In the genomic region with DNA sequence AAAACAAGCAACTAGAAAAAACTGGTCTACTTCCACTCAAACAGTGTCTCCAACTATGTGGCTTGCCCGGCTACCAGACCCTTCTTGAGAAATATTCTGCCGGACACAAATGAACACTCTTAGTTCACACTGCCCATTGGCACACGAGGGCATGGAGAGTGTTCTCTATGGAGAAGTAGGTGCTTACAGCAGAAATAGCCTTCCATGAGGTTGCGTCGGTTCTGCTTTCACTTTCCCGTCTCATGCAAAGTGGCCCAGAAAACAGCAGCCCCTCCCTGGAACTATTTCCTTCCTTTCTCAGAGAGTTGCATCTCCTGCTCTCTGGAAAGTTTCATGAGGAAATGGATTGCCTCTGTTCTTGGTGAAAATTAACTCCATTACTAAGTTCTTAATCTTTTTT, we compare ENCODE assay signal across 1 cellular context.
TF ChIP-seq lines count a peak whose summit lies in the region.

No MANE protein-coding gene starts in this region.

TF ChIP-seq in SK-N-SH, 30 proteins besides CTCF, POLR2A, EP300 and RAD21:
- TF ChIP-seq, protein P1, sequence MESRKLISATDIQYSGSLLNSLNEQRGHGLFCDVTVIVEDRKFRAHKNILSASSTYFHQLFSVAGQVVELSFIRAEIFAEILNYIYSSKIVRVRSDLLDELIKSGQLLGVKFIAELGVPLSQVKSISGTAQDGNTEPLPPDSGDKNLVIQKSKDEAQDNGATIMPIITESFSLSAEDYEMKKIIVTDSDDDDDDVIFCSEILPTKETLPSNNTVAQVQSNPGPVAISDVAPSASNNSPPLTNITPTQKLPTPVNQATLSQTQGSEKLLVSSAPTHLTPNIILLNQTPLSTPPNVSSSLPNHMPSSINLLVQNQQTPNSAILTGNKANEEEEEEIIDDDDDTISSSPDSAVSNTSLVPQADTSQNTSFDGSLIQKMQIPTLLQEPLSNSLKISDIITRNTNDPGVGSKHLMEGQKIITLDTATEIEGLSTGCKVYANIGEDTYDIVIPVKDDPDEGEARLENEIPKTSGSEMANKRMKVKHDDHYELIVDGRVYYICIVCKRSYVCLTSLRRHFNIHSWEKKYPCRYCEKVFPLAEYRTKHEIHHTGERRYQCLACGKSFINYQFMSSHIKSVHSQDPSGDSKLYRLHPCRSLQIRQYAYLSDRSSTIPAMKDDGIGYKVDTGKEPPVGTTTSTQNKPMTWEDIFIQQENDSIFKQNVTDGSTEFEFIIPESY (IDR thresholded peaks at IDR 0.05; ENCODE audit: borderline replicate concordance, low read depth) = no peak
- TF ChIP-seq RFX5 (IDR thresholded peaks at IDR 0.05; ENCODE audit: low read length) = no peak
- TF ChIP-seq JUND (IDR thresholded peaks at IDR 0.05) = no peak
- TF ChIP-seq RCOR1 (IDR thresholded peaks at IDR 0.05; ENCODE audit: low read length) = no peak
- TF ChIP-seq NRF1 (IDR thresholded peaks at IDR 0.05; ENCODE audit: low read depth, low read length) = no peak
- no peak for TF ChIP-seq MXI1 (IDR thresholded peaks at IDR 0.05; ENCODE audit: low read depth, low read length)
- no peak for TF ChIP-seq NFIC (IDR thresholded peaks at IDR 0.05; ENCODE audit: borderline replicate concordance)
- no peak for TF ChIP-seq GABPA (IDR thresholded peaks at IDR 0.05; ENCODE audit: low read depth)
- TF ChIP-seq, protein P2, sequence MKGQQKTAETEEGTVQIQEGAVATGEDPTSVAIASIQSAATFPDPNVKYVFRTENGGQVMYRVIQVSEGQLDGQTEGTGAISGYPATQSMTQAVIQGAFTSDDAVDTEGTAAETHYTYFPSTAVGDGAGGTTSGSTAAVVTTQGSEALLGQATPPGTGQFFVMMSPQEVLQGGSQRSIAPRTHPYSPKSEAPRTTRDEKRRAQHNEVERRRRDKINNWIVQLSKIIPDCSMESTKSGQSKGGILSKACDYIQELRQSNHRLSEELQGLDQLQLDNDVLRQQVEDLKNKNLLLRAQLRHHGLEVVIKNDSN (IDR thresholded peaks at IDR 0.05; ENCODE audit: borderline replicate concordance, low read depth) = no peak
- TF ChIP-seq ELF1 (IDR thresholded peaks at IDR 0.05) = no peak
- no peak for TF ChIP-seq GATA2 (CRISPR knock-in tag; IDR thresholded peaks at IDR 0.05)
- no peak for TF ChIP-seq RXRA (IDR thresholded peaks at IDR 0.05; ENCODE audit: borderline replicate concordance, low read depth)
- no peak for TF ChIP-seq FOXJ3 (CRISPR knock-in tag; IDR thresholded peaks at IDR 0.05)
- no peak for TF ChIP-seq FOSL2 (IDR thresholded peaks at IDR 0.05; ENCODE audit: borderline replicate concordance, low read depth)
- no peak for TF ChIP-seq YY1 (IDR thresholded peaks at IDR 0.05; ENCODE audit: low read depth)
- TF ChIP-seq TEAD4 (IDR thresholded peaks at IDR 0.05; ENCODE audit: borderline replicate concordance, insufficient read depth) = no peak
- TF ChIP-seq TAF1 (IDR thresholded peaks at IDR 0.05; ENCODE audit: borderline replicate concordance, low read depth, low read length) = no peak
- no peak for TF ChIP-seq CHD2 (IDR thresholded peaks at IDR 0.05; ENCODE audit: low read length, partially characterized antibody)
- no peak for TF ChIP-seq TCF12 (IDR thresholded peaks at IDR 0.05)
- no peak for TF ChIP-seq MEF2A (IDR thresholded peaks at IDR 0.05; ENCODE audit: borderline replicate concordance, low read depth)
